ENCODE assay signal across 19 cellular contexts in the genomic region with DNA sequence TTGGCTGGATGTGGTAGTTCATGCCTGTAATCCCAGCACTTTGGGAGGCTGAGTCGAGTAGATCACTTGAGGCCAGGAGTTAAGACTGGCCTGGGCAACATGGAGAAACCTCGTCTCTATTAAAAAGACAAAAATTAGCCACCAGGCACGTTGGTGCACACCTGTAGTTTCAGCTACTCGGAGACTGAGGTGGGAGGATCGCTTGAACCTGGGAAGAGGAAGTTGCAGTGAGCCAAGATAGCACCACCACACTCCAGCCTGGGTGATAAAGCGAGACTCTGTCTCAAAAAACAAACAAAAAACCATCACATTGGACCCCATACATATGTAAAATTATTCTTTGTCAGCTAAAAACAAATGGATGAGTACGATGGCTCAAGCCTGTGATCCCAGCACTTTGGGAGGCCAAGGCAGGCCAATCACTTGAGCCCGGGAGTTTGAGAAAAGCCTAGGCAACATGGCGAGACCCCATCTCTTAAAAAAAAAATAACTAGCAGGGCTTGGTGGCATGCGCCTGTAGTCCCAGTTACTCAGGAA.
"Had no signal": no experiment of that assay in that cellular context is flagged by ENCODE, and none has a peak within 500 bp of the region (broad histone marks: within the 10 kb centered on the region; RNA-seq: fewer than 3 reads in every experiment).

No MANE protein-coding gene starts in this region.

- H3K36me3 ChIP-seq: spleen had no signal

- H3K4me3 Mint-ChIP-seq: activated CD4-positive, alpha-beta memory T cell treated with anti-CD3 and anti-CD28 coated beads, Interleukin-2, amount 10 ng/mL, durations not matched to agents 7 days and 5 days; activated CD8-positive, alpha-beta memory T cell treated with anti-CD3 and anti-CD28 coated beads, Interleukin-2, amount 10 ng/mL, durations not matched to agents 7 days and 5 days; activated naive CD8-positive, alpha-beta T cell treated with anti-CD3 and anti-CD28 coated beads for 36 hours; nephron progenitor cell; stimulated activated naive B cell treated with anti-CD40 and anti-IgM and Interleukin-4, amounts not matched to agents 10 μg/mL and 1 μg/mL and 100 μg/mL, for 72 hours had no signal

- ATAC-seq: activated CD8-positive, alpha-beta memory T cell treated with anti-CD3 and anti-CD28 coated beads, Interleukin-2, amount 10 ng/mL, durations not matched to agents 7 days and 5 days; gastroesophageal sphincter; heart left ventricle; stimulated activated naive B cell treated with anti-CD40 and anti-IgM and Interleukin-4, amounts not matched to agents 10 μg/mL and 1 μg/mL and 100 μg/mL, for 72 hours had no signal

- H3K9me3 Mint-ChIP-seq: activated CD4-positive, alpha-beta memory T cell treated with anti-CD3 and anti-CD28 coated beads, Interleukin-2, amount 10 ng/mL, durations not matched to agents 7 days and 5 days; activated naive CD8-positive, alpha-beta T cell treated with anti-CD3 and anti-CD28 coated beads for 36 hours; stimulated activated naive B cell treated with anti-CD40 and anti-IgM and Interleukin-4, amounts not matched to agents 10 μg/mL and 1 μg/mL and 100 μg/mL, for 72 hours had no signal

- H3K36me3 Mint-ChIP-seq: activated CD8-positive, alpha-beta memory T cell treated with anti-CD3 and anti-CD28 coated beads, Interleukin-2, amount 10 ng/mL, durations not matched to agents 7 days and 5 days; activated naive CD8-positive, alpha-beta T cell treated with anti-CD3 and anti-CD28 coated beads for 36 hours had no signal

- H3K27me3 Mint-ChIP-seq: activated CD4-positive, alpha-beta memory T cell treated with anti-CD3 and anti-CD28 coated beads, Interleukin-2, amount 10 ng/mL, durations not matched to agents 7 days and 5 days; activated CD8-positive, alpha-beta memory T cell treated with anti-CD3 and anti-CD28 coated beads, Interleukin-2, amount 10 ng/mL, durations not matched to agents 7 days and 5 days; activated naive CD8-positive, alpha-beta T cell treated with anti-CD3 and anti-CD28 coated beads for 36 hours; stimulated activated naive B cell treated with anti-CD40 and anti-IgM and Interleukin-4, amounts not matched to agents 10 μg/mL and 1 μg/mL and 100 μg/mL, for 72 hours had no signal

- DNase-seq: activated CD4-positive, alpha-beta memory T cell treated with anti-CD3 and anti-CD28 coated beads, Interleukin-2, amount 10 ng/mL, durations not matched to agents 7 days and 5 days; activated CD4-positive, alpha-beta T cell treated with anti-CD3 and anti-CD28 coated beads for 48 hours; activated CD4-positive, CD25-positive, alpha-beta regulatory T cell; activated CD8-positive, alpha-beta memory T cell treated with anti-CD3 and anti-CD28 coated beads, Interleukin-2, amount 10 ng/mL, durations not matched to agents 7 days and 5 days; activated naive CD8-positive, alpha-beta T cell treated with anti-CD3 and anti-CD28 coated beads for 36 hours; amniotic stem cell; heart left ventricle; left colon; nephron progenitor cell; nucleus accumbens; sigmoid colon; spleen; stimulated activated CD4-positive, alpha-beta T cell treated with anti-CD3 and anti-CD28 coated beads, Interleukin-4, amount 100 ng/mL, for 4 hours; stimulated activated naive B cell treated with anti-CD40 and anti-IgM and Interleukin-4, amounts not matched to agents 10 μg/mL and 1 μg/mL and 100 μg/mL, for 72 hours; T-helper 1 cell; T-helper 9 cell; upper lobe of left lung had no signal

- H3K27me3 ChIP-seq: gastroesophageal sphincter, heart left ventricle, sigmoid colon, spleen, upper lobe of left lung had no signal

- H3K4me3 ChIP-seq: gastroesophageal sphincter, heart left ventricle, lung, sigmoid colon, spleen, upper lobe of left lung had no signal

- H3K9me3 ChIP-seq: gastroesophageal sphincter, heart left ventricle, sigmoid colon, spleen, upper lobe of left lung had no signal

- H3K27ac Mint-ChIP-seq: activated CD4-positive, alpha-beta memory T cell treated with anti-CD3 and anti-CD28 coated beads, Interleukin-2, amount 10 ng/mL, durations not matched to agents 7 days and 5 days; activated CD8-positive, alpha-beta memory T cell treated with anti-CD3 and anti-CD28 coated beads, Interleukin-2, amount 10 ng/mL, durations not matched to agents 7 days and 5 days; activated naive CD8-positive, alpha-beta T cell treated with anti-CD3 and anti-CD28 coated beads for 36 hours; stimulated activated naive B cell treated with anti-CD40 and anti-IgM and Interleukin-4, amounts not matched to agents 10 μg/mL and 1 μg/mL and 100 μg/mL, for 72 hours had no signal
